In the genomic region with DNA sequence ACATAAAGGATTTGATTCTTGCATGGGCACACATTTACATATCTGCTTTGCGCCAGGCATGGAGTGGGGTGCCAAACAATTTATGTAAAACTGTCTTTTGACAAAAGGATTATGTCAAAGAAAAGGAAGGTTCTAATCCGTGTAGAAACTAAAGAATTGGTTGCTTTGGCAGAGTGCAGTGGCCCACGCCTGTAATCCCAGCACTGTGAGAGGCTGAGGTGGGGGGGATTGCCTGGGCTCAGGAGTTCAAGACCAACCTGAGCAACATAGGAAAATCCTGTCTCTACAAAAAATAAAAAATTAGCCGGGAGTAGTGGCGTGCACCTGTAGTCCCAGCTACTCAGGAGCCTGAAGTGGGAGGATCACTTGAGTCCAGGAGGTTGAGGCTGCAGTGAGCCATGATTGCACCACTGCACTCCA, we compare ENCODE assay signal across 1 cellular context.
TF ChIP-seq lines count a peak whose summit lies in the region.

No MANE protein-coding gene starts in this region.

TF ChIP-seq in K562, 482 proteins besides CTCF, POLR2A, EP300 and RAD21:
- TF ChIP-seq, protein P1, sequence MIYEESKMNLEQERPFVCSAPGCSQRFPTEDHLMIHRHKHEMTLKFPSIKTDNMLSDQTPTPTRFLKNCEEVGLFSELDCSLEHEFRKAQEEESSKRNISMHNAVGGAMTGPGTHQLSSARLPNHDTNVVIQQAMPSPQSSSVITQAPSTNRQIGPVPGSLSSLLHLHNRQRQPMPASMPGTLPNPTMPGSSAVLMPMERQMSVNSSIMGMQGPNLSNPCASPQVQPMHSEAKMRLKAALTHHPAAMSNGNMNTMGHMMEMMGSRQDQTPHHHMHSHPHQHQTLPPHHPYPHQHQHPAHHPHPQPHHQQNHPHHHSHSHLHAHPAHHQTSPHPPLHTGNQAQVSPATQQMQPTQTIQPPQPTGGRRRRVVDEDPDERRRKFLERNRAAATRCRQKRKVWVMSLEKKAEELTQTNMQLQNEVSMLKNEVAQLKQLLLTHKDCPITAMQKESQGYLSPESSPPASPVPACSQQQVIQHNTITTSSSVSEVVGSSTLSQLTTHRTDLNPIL (CRISPR knock-in tag; IDR thresholded peaks at IDR 0.05) = no peak
- TF ChIP-seq TCFL5 (CRISPR knock-in tag; conservative IDR thresholded peaks at IDR 0.05) (no peak), ELF1 (tag; IDR thresholded peaks at IDR 0.05) (no peak), ZKSCAN8 (CRISPR knock-in tag; IDR thresholded peaks at IDR 0.05) (no peak)
TF ChIP-seq in K562: peak in this region for 0.
